In the genomic region with DNA sequence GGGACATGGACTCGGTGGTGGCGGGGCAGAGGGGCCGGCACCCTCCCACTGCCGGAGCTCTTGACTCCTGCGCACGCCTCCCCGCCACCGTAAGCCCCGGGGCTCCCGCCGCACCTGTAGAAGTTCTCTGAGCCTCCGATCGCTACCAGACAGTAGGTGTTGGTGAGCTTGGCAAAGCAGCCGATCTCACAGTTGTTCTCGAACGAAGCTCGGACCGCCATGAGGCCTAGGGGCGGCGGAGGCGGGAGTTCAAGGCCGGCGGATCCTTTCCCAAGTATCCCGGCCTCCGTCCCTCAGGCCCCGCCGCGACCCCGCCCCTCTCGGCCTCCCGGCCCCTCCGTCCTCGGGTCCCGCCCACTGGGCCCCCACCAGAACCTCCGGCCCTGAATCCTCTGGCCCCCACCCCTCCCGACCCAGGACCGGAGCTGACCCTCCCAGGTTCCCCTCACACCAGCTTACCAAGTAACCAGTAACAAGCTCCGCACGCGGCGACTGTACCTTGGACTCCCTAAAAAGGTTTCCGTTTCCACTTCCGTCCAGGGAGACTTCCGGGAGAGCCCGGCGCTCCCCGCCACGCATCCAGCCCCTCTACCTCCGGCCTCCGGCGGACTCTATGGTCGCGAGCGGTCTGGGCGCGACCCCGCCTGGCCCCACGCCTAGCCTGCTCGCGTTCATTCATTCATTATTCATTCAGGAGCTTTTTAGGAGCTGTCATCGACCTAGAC, we compare ENCODE assay signal across 8 cellular contexts. TPM values are rescaled to one million over a fixed set of nuclear protein-coding genes. Genes with fewer than 3 reads are reported as not detected.
A peak's percentile ranks its signal among the peaks of the same experiment; 100 is the strongest.
DNase-seq lines count a peak whose midpoint lies in the region; TF ChIP-seq lines count a peak whose summit lies in the region.

Gene EIF6 (minus strand): TSS at position 506 of the 725 bp plus-strand sequence. CDS start 285 bp downstream, at position 221.

- no peaks in the 10 kb centered on the region for H3K9me3 ChIP-seq in BE2C
- H3K9me3 ChIP-seq in endodermal cell (ENCODE audit: control insufficient read depth, low read length): no peaks in the 10 kb centered on the region

- H3K36me3 ChIP-seq in BE2C (peaks cover 24% of the 10 kb centered on the region), endodermal cell (ENCODE audit: control insufficient read depth, insufficient read depth, low read length) (peaks cover 34% of the 10 kb centered on the region), mesendoderm (ENCODE audit: control insufficient read depth, insufficient read depth, low read length) (peaks cover 6% of the 10 kb centered on the region)

- H3K23ac ChIP-seq in mesendoderm (ENCODE audit: low read length): peak within 1 kb of the TSS; percentile 29

- H3K9ac ChIP-seq in endodermal cell (ENCODE audit: extremely low read depth, low read length, poor library complexity, severe bottlenecking) (peak within 1 kb of the TSS; percentile 77), mesendoderm (ENCODE audit: low read length) (peak within 1 kb of the TSS; percentile 92)

- peak within 1 kb of the TSS; percentile 58 for H3K27ac ChIP-seq in endodermal cell (ENCODE audit: low read depth, low read length)
- peak within 1 kb of the TSS; percentile 70 for H3K27ac ChIP-seq in mesendoderm (ENCODE audit: low read depth, low read length)

- H2BK15ac ChIP-seq in mesendoderm (replicated peaks; ENCODE audit: low read depth): no peak within 1 kb of the TSS

- H2BK5ac ChIP-seq in mesendoderm (ENCODE audit: low read length): no peak within 1 kb of the TSS

- H3K27me3 ChIP-seq in BE2C: no peaks in the 10 kb centered on the region
- H3K27me3 ChIP-seq in endodermal cell (ENCODE audit: control insufficient read depth, insufficient read depth, low read length, poor library complexity, severe bottlenecking): no peaks in the 10 kb centered on the region
- H3K27me3 ChIP-seq in mesendoderm (ENCODE audit: insufficient read depth, low read length, poor library complexity): no peaks in the 10 kb centered on the region

- peaks cover 21% of the 10 kb centered on the region for H3K4me1 Mint-ChIP-seq in endodermal cell

- no peaks in the 10 kb centered on the region for H3K9me3 Mint-ChIP-seq in endodermal cell

- peaks cover 5% of the 10 kb centered on the region for H3K27me3 Mint-ChIP-seq in endodermal cell (ENCODE audit: insufficient read depth)

- peak within 1 kb of the TSS; percentile 88 for H3K4me2 ChIP-seq in mesendoderm (ENCODE audit: low read length)

- no peak within 1 kb of the TSS for H4K8ac ChIP-seq in mesendoderm (ENCODE audit: low read depth, low read length)

- peak within 1 kb of the TSS; percentile 83 for H3K4me3 Mint-ChIP-seq in endodermal cell

- peak within 1 kb of the TSS; percentile 99 for H3K56ac ChIP-seq in mesendoderm (ENCODE audit: low read length)

- peak within 1 kb of the TSS; percentile 49 for H3K4ac ChIP-seq in mesendoderm (ENCODE audit: low read depth, low read length)

- 0% methylated on average over 37 to 61 of the region's 61 CpGs for WGBS in endodermal cell (ENCODE audit: insufficient coverage in 1 of 2, insufficient read length in 1 of 2), 2 experiments
- WGBS in mesendoderm (ENCODE audit: extremely low coverage, insufficient coverage, low lambda C conversion rate): no CpG with 5 or more reads among the region's 61 CpGs

- H3K79me1 ChIP-seq in mesendoderm (ENCODE audit: low read length): peaks cover 7% of the 10 kb centered on the region

- H3K79me2 ChIP-seq in mesendoderm (ENCODE audit: control insufficient read depth, insufficient read depth, low read length): peaks cover 18% of the 10 kb centered on the region

- H4K5ac ChIP-seq in mesendoderm (ENCODE audit: low read length): peak within 1 kb of the TSS; percentile 74

- peaks cover 36% of the 10 kb centered on the region for H3K36me3 Mint-ChIP-seq in endodermal cell (ENCODE audit: low read depth)

- H3K4me1 ChIP-seq in BE2C (no peaks in the 10 kb centered on the region), endodermal cell (ENCODE audit: control insufficient read depth, insufficient read depth, low read length) (peaks cover 9% of the 10 kb centered on the region), mesendoderm (ENCODE audit: control insufficient read depth, low read depth, low read length) (peaks cover 5% of the 10 kb centered on the region)

- TF ChIP-seq CTCF in BE2C (IDR thresholded peaks at IDR 0.05; ENCODE audit: low read depth, low read length) (no peak), endodermal cell (conservative IDR thresholded peaks at IDR 0.05) (no peak)

- peak within 1 kb of the TSS; percentile 62 for H3K18ac ChIP-seq in mesendoderm (ENCODE audit: low read length)

- H3K27ac Mint-ChIP-seq in endodermal cell: peak within 1 kb of the TSS; percentile 80

- H3K4me3 ChIP-seq in BE2C (ENCODE audit: low read depth, low read length): peak within 1 kb of the TSS; percentile 93
- H3K4me3 ChIP-seq in endodermal cell (ENCODE audit: low read length): peak within 1 kb of the TSS; percentile 90
- peak within 1 kb of the TSS; percentile 97 for H3K4me3 ChIP-seq in mesendoderm (ENCODE audit: low read length)

- DNase-seq in BE2C (peak; percentile 91), GM19240 (ENCODE audit: insufficient read length, low spot score) (peak; percentile 95), HPDE6-E6E7 (ENCODE audit: extremely low spot score) (peak; percentile 96), NOMO-1 treated with dmso at 0.1 percent for 144 hours (lab: John Stamatoyannopoulos, UW; ENCODE audit: unreplicated experiment) (peak; percentile 81), endodermal cell (peak; percentile 95), mesendoderm (peak; percentile 97)
- peak; percentile 61 to 66 (median 62) for DNase-seq in activated CD8-positive, alpha-beta memory T cell treated with anti-CD3 and anti-CD28 coated beads for 48 hours (ENCODE audit: low read depth in 2 of 3, low spot score in 2 of 3)
- DNase-seq in stimulated activated CD8-positive, alpha-beta memory T cell treated with anti-CD3 and anti-CD28 coated beads, Interleukin-15, amount 100 ng/mL, for 1 hour (ENCODE audit: low read depth): peak; percentile 56

- H2AK5ac ChIP-seq in mesendoderm (ENCODE audit: low read length): no peak within 1 kb of the TSS

- no peak within 1 kb of the TSS for H2BK120ac ChIP-seq in mesendoderm (ENCODE audit: low read depth, low read length)

RNA-seq across cellular contexts. Expression of gene EIF6, which starts in this region (rescaled TPM):
- polyA plus RNA-seq in BE2C (2012; ENCODE audit: insufficient read depth, insufficient read length, low read depth): 610 TPM
- 100 to 1,000 TPM; 127 to 132 TPM for total RNA-seq in endodermal cell
- 91.6 TPM for polyA plus RNA-seq in endodermal cell (2013, experiment 1 of 2)
- 82.7 TPM for polyA plus RNA-seq in endodermal cell (2013, experiment 2 of 2)
- polyA plus RNA-seq in mesendoderm (2013, experiment 1 of 2): 164 TPM
- 168 TPM for polyA plus RNA-seq in mesendoderm (2013, experiment 2 of 2)

Comparison
In these comparisons a context has a peak if more than half of its experiments do, and no peak if none do; other contexts are left out.
1. Peak in every context shown above with its lines: DNase-seq, H3K4me3 ChIP-seq and H3K27ac ChIP-seq.